ENCODE assay signal across 21 cellular contexts in genomic region chr13:98350746-98351330, GRCh38.
"Had no signal": no experiment of that assay in that cellular context is flagged by ENCODE, and none has a peak within 500 bp of the region (broad histone marks: within the 10 kb centered on the region; RNA-seq: fewer than 3 reads in every experiment).

No MANE protein-coding gene starts in this region.

- H3K4me3 ChIP-seq: body of pancreas, coronary artery, esophagus muscularis mucosa, lower lobe of right lung, right lobe of liver, suprapubic skin had no signal

- H3K9me3 Mint-ChIP-seq: activated CD8-positive, alpha-beta T cell treated with anti-CD3 and anti-CD28 coated beads for 36 hours; activated naive CD4-positive, alpha-beta T cell treated with anti-CD3 and anti-CD28 coated beads for 36 hours; activated T-cell treated with anti-CD3 and anti-CD28 coated beads, Interleukin-2, amount 50 U/mL, for 24 hours; activated T-helper 2 cell treated with anti-CD3 and anti-CD28 coated beads, Interferon-gamma antibody, Interleukin-2, Interleukin-4, amounts not matched to agents 10 μg/mL and 5 μg/mL and 100 μg/mL, durations not matched to agents 14 hours and 24 hours and 36 hours; natural killer cell treated with Interleukin-12 subunit alpha and Interleukin-12 subunit beta and Interleukin-15 and Interleukin-18, amount 100 ng/mL, for 72 hours; stimulated activated naive CD8-positive, alpha-beta T cell treated with anti-CD3 and anti-CD28 coated beads, Interleukin-15, Interleukin-2, amounts not matched to agents 100 ng/mL and 50 ng/mL, for 24 hours had no signal

- H3K36me3 ChIP-seq: esophagus muscularis mucosa, lower lobe of right lung, suprapubic skin had no signal

- H3K4me1 ChIP-seq: body of pancreas, lower lobe of right lung, right lobe of liver, suprapubic skin had no signal

- H3K27ac Mint-ChIP-seq: activated CD8-positive, alpha-beta T cell treated with anti-CD3 and anti-CD28 coated beads for 36 hours; activated naive CD4-positive, alpha-beta T cell treated with anti-CD3 and anti-CD28 coated beads for 36 hours; activated T-cell treated with anti-CD3 and anti-CD28 coated beads, Interleukin-2, amount 50 U/mL, for 24 hours; activated T-helper 2 cell treated with anti-CD3 and anti-CD28 coated beads, Interferon-gamma antibody, Interleukin-2, Interleukin-4, amounts not matched to agents 10 μg/mL and 5 μg/mL and 100 μg/mL, durations not matched to agents 14 hours and 24 hours and 36 hours; natural killer cell treated with Interleukin-12 subunit alpha and Interleukin-12 subunit beta and Interleukin-15 and Interleukin-18, amount 100 ng/mL, for 72 hours; stimulated activated naive CD8-positive, alpha-beta T cell treated with anti-CD3 and anti-CD28 coated beads, Interleukin-15, Interleukin-2, amounts not matched to agents 100 ng/mL and 50 ng/mL, for 24 hours had no signal

- ATAC-seq: activated CD8-positive, alpha-beta T cell treated with anti-CD3 and anti-CD28 coated beads for 36 hours; body of pancreas; natural killer cell treated with Interleukin-12 subunit alpha and Interleukin-12 subunit beta and Interleukin-15 and Interleukin-18, amount 100 ng/mL, for 72 hours had no signal

- H3K27me3 Mint-ChIP-seq: activated CD8-positive, alpha-beta T cell treated with anti-CD3 and anti-CD28 coated beads for 36 hours; stimulated activated naive CD8-positive, alpha-beta T cell treated with anti-CD3 and anti-CD28 coated beads, Interleukin-15, Interleukin-2, amounts not matched to agents 100 ng/mL and 50 ng/mL, for 24 hours had no signal

- H3K4me3 Mint-ChIP-seq: activated CD8-positive, alpha-beta T cell treated with anti-CD3 and anti-CD28 coated beads for 36 hours; activated naive CD4-positive, alpha-beta T cell treated with anti-CD3 and anti-CD28 coated beads for 36 hours; activated T-cell treated with anti-CD3 and anti-CD28 coated beads, Interleukin-2, amount 50 U/mL, for 24 hours; natural killer cell treated with Interleukin-12 subunit alpha and Interleukin-12 subunit beta and Interleukin-15 and Interleukin-18, amount 100 ng/mL, for 72 hours; stimulated activated naive CD8-positive, alpha-beta T cell treated with anti-CD3 and anti-CD28 coated beads, Interleukin-15, Interleukin-2, amounts not matched to agents 100 ng/mL and 50 ng/mL, for 24 hours had no signal

- H3K36me3 Mint-ChIP-seq: natural killer cell treated with Interleukin-12 subunit alpha and Interleukin-12 subunit beta and Interleukin-15 and Interleukin-18, amount 100 ng/mL, for 72 hours had no signal

- H3K27ac ChIP-seq: body of pancreas, coronary artery, esophagus muscularis mucosa, lower lobe of right lung, right lobe of liver, suprapubic skin had no signal

- DNase-seq: activated CD4-positive, alpha-beta T cell treated with anti-CD3 and anti-CD28 coated beads for 48 hours; activated CD4-positive, CD25-positive, alpha-beta regulatory T cell; activated CD8-positive, alpha-beta T cell treated with anti-CD3 and anti-CD28 coated beads for 36 hours; activated naive CD4-positive, alpha-beta T cell treated with anti-CD3 and anti-CD28 coated beads for 36 hours; activated T-cell treated with anti-CD3 and anti-CD28 coated beads, Interleukin-2, amount 50 U/mL, for 24 hours; body of pancreas; central memory CD4-positive, alpha-beta T cell; lower lobe of right lung; right lobe of liver; small intestine; stimulated activated CD4-positive, alpha-beta T cell treated with anti-CD3 and anti-CD28 coated beads, Interleukin-15, amount 100 ng/mL, for 24 hours; stimulated activated CD4-positive, alpha-beta T cell treated with anti-CD3 and anti-CD28 coated beads, Interleukin-2, amount 100 ng/mL, for 48 hours; T-helper 1 cell; T-helper 9 cell; trophoblast cell had no signal

- H3K27me3 ChIP-seq: body of pancreas, esophagus muscularis mucosa, right lobe of liver, suprapubic skin had no signal

- H3K9me3 ChIP-seq: body of pancreas, esophagus muscularis mucosa, lower lobe of right lung, right lobe of liver, suprapubic skin had no signal
